In genomic region chr17:50627782-50628601, GRCh38 we compare ENCODE assay signal across 10 cellular contexts. TPM values are rescaled to one million over a fixed set of nuclear protein-coding genes. Genes with fewer than 3 reads are reported as not detected.
DNase-seq lines count a peak whose midpoint lies in the region; ATAC-seq and TF ChIP-seq lines count a peak whose summit lies in the region.
"Had no signal": no experiment of that assay in that cellular context is flagged by ENCODE, and none has a peak within 500 bp of the region (broad histone marks: within the 10 kb centered on the region; RNA-seq: fewer than 3 reads in every experiment).

No MANE protein-coding gene starts in this region.

- peak overlapping the region; percentile 6; the same call in 1 of the 2 replicates for H2AFZ ChIP-seq in Loucy (ENCODE audit: low read length)

- H3K27me3 ChIP-seq in Loucy (ENCODE audit: insufficient read depth, low read length, poor library complexity, severe bottlenecking) (no peaks in the 10 kb centered on the region), right lobe of liver (no peaks in the 10 kb centered on the region)

- H3K27ac ChIP-seq in VCaP: peak overlapping the region; percentile 90
- H3K27ac ChIP-seq in right lobe of liver: peak overlapping the region in 1 of 3 donors; percentile 18

- H3F3A ChIP-seq in Loucy (ENCODE audit: low read depth): no peaks in the 10 kb centered on the region

- no peaks in the 10 kb centered on the region for H4K20me1 ChIP-seq in Loucy (ENCODE audit: insufficient read depth, low read length, poor library complexity, severe bottlenecking)

- no peaks in the 10 kb centered on the region for H3K36me3 ChIP-seq in Loucy (ENCODE audit: insufficient read depth, low read length)
- H3K36me3 ChIP-seq in right lobe of liver: no peaks in the 10 kb centered on the region

- no peak overlapping the region for H3K4me2 ChIP-seq in Loucy (ENCODE audit: low read depth, low read length, poor library complexity, severe bottlenecking)

- no peaks in the 10 kb centered on the region for H3K79me2 ChIP-seq in Loucy (ENCODE audit: insufficient read depth, low read length)

- ATAC-seq in right lobe of liver: peak; percentile 79 to 84 (median 80)
- no peak for ATAC-seq in HG03139 (IDR thresholded peaks at IDR 0.05; ENCODE audit: unreplicated experiment)
- ATAC-seq: activated CD4-positive, alpha-beta T cell treated with anti-CD3 and anti-CD28 coated beads for 36 hours had no signal

- no peak overlapping the region for H3K4me3 ChIP-seq in Loucy (ENCODE audit: low read length, poor library complexity, severe bottlenecking)
- peak overlapping the region in 1 of 3 donors; percentile 6 for H3K4me3 ChIP-seq in right lobe of liver

- no peaks in the 10 kb centered on the region for H3K9me2 ChIP-seq in Loucy (replicated peaks; ENCODE audit: low read depth, low read length)

- no peaks in the 10 kb centered on the region for H3K9me3 ChIP-seq in Loucy (ENCODE audit: insufficient read depth, low read depth, low read length)
- no peaks in the 10 kb centered on the region for H3K9me3 ChIP-seq in right lobe of liver

- peak; percentile 19 for TF ChIP-seq POLR2A in right lobe of liver (IDR thresholded peaks at IDR 0.05)

- intact Hi-C loops in right lobe of liver (cut with DNase I): no loop called here

- peak; percentile 62 for DNase-seq in COR-L47 (lab: John Stamatoyannopoulos, UW)
- DNase-seq in right lobe of liver: peak; percentile 81 to 86 (median 81)
- no peak for DNase-seq in stimulated activated CD4-positive, alpha-beta T cell treated with anti-CD3 and anti-CD28 coated beads, Interleukin-1b, Interleukin-23, amount 100 ng/mL, for 48 hours
- DNase-seq in NCI-H187 treated with DMSO at 0.1 percent for 48 hours (lab: John Stamatoyannopoulos, UW): no peak
- DNase-seq in AG08395 (ENCODE audit: low spot score): no peak
- DNase-seq: activated CD4-positive, alpha-beta T cell treated with anti-CD3 and anti-CD28 coated beads for 36 hours; NCI-H2107 had no signal

- WGBS in right lobe of liver (ENCODE audit: insufficient coverage, low coverage, low lambda C conversion rate, missing lambda C conversion rate): 17% methylated on average over 6 of the region's 17 CpGs

- H3K9ac ChIP-seq in Loucy (ENCODE audit: low read depth, low read length, poor library complexity, severe bottlenecking): no peak overlapping the region

- peaks cover 11% of the 10 kb centered on the region for H3K4me1 ChIP-seq in Loucy (ENCODE audit: insufficient read depth, low read length, poor library complexity, severe bottlenecking)
- H3K4me1 ChIP-seq in right lobe of liver: peaks cover 0 to 21% (median 5%) of the 10 kb centered on the region in 4 donors

- TF ChIP-seq CTCF in Loucy (conservative IDR thresholded peaks at IDR 0.05; ENCODE audit: low read length) (no peak), VCaP (conservative IDR thresholded peaks at IDR 0.05) (0 out of 2 replicates have a peak, but pooled peaks have one; percentile 16), right lobe of liver (IDR thresholded peaks at IDR 0.05) (peak in 1 of 4 donors; percentile 20)

RNA-seq across cellular contexts. Expression of gene ABCC3, which starts 6.7 kb away (rescaled TPM):
- 100 to 1,000 TPM; 146 to 286 (median 178) TPM for total RNA-seq in right lobe of liver
- total RNA-seq: activated CD4-positive, alpha-beta T cell treated with anti-CD3 and anti-CD28 coated beads for 36 hours had no signal

Comparison
In these comparisons a context has a peak if more than half of its experiments do, and no peak if none do; other contexts are left out.
1. DNase-seq: peak in COR-L47 (single experiment) and right lobe of liver (3 of 3); none in stimulated activated CD4-positive, alpha-beta T cell treated with anti-CD3 and anti-CD28 coated beads, Interleukin-1b, Interleukin-23, amount 100 ng/mL, for 48 hours (single experiment), NCI-H187 treated with DMSO at 0.1 percent for 48 hours (single experiment) and AG08395 (single experiment).